ENCODE assay signal across 9 cellular contexts in genomic region chr6:163404825-163405265, GRCh38. TPM values are rescaled to one million over a fixed set of nuclear protein-coding genes. Genes with fewer than 3 reads are reported as not detected.
DNase-seq lines count a peak whose midpoint lies in the region; ATAC-seq and TF ChIP-seq lines count a peak whose summit lies in the region.
"Had no signal": no experiment of that assay in that cellular context is flagged by ENCODE, and none has a peak within 500 bp of the region (broad histone marks: within the 10 kb centered on the region; RNA-seq: fewer than 3 reads in every experiment).

No MANE protein-coding gene starts in this region.

- ATAC-seq in CD8-positive, alpha-beta T cell, result no peak
- no peak for ATAC-seq in GM21515 (IDR thresholded peaks at IDR 0.05; ENCODE audit: unreplicated experiment)

- no peaks in the 10 kb centered on the region for H3K27me3 Mint-ChIP-seq in CD8-positive, alpha-beta T cell (ENCODE audit: low read depth)

- H3K9me3 ChIP-seq in skeletal muscle tissue (ENCODE audit: control insufficient read depth in 3 of 3, low read length in 3 of 3), result no peaks in the 10 kb centered on the region
- no peaks in the 10 kb centered on the region for H3K9me3 ChIP-seq in CD8-positive, alpha-beta T cell (ENCODE audit: low read length)
- no peaks in the 10 kb centered on the region for H3K9me3 ChIP-seq in A673 (ENCODE audit: low read depth, low read length, poor library complexity, severe bottlenecking)

- TF ChIP-seq CTCF in choroid plexus epithelial cell (conservative IDR thresholded peaks at IDR 0.05; ENCODE audit: low read depth, low read length) (no peak), A673 (conservative IDR thresholded peaks at IDR 0.05; ENCODE audit: low read depth, low read length) (no peak)
- no peak for TF ChIP-seq CTCF in CD8-positive, alpha-beta T cell (IDR thresholded peaks at IDR 0.05)

- peaks cover 19 to 30% (median 26%) of the 10 kb centered on the region in 3 donors for H3K4me1 ChIP-seq in skeletal muscle tissue (ENCODE audit: control insufficient read depth in 3 of 3, insufficient read depth in 3 of 3, low read length in 3 of 3)
- H3K4me1 ChIP-seq in CD8-positive, alpha-beta T cell (ENCODE audit: insufficient read depth, low read length), result peaks cover 15% of the 10 kb centered on the region
- H3K4me1 ChIP-seq in A673 (ENCODE audit: insufficient read depth, low read length, poor library complexity, severe bottlenecking), result no peaks in the 10 kb centered on the region

- no peak overlapping the region for H3K4me3 Mint-ChIP-seq in CD8-positive, alpha-beta T cell

- H3K27ac Mint-ChIP-seq in CD8-positive, alpha-beta T cell, result no peak overlapping the region

- intact Hi-C loops in CD8-positive, alpha-beta T cell (cut with DNase I, micrococcal nuclease), result no loop called here
- intact Hi-C loops in A673 (cut with micrococcal nuclease; ENCODE audit: unreplicated experiment), result no loop called here

- H3K27ac ChIP-seq in layer of hippocampus (ENCODE audit: low read depth, low read length) (peak overlapping the region; percentile 95), skeletal muscle tissue (ENCODE audit: low read depth, low read length) (peak overlapping the region; percentile 93), A673 (ENCODE audit: low read depth, low read length, poor library complexity, severe bottlenecking) (no peak overlapping the region)
- no peak overlapping the region for H3K27ac ChIP-seq in CD8-positive, alpha-beta T cell (ENCODE audit: low read depth, low read length)

- peak overlapping the region; percentile 84 to 90 (median 85) for H3K9ac ChIP-seq in skeletal muscle tissue (ENCODE audit: low read depth in 1 of 3, low read length in 3 of 3)

- POLR2A ChIA-PET in CD8-positive, alpha-beta T cell (lab: Charles Lee), result no interaction called here
- POLR2A ChIA-PET in A673 (lab: Charles Lee; ENCODE audit: low non-redundant PET), result no interaction called here

- no peaks in the 10 kb centered on the region for H3K9me3 Mint-ChIP-seq in CD8-positive, alpha-beta T cell

- H3K36me3 ChIP-seq in skeletal muscle tissue (ENCODE audit: control insufficient read depth in 3 of 3, insufficient read depth in 3 of 3, low read length in 3 of 3) (no peaks in the 10 kb centered on the region), A673 (ENCODE audit: insufficient read depth, low read length, poor library complexity, severe bottlenecking) (no peaks in the 10 kb centered on the region)
- no peaks in the 10 kb centered on the region for H3K36me3 ChIP-seq in CD8-positive, alpha-beta T cell (ENCODE audit: insufficient read depth, low read length)

- CTCF ChIA-PET in CD8-positive, alpha-beta T cell (lab: Charles Lee), result interaction anchor here (1.3 to 1.4 kb wide), 2 partner anchors 11 to 12 kb away, joined by 3 to 4 read pairs; no protein-coding TSS in a partner anchor
- CTCF ChIA-PET in A673 (lab: Charles Lee), result no interaction called here

- H3K36me3 Mint-ChIP-seq in CD8-positive, alpha-beta T cell, result no peaks in the 10 kb centered on the region

- peak; percentile 31 for DNase-seq in KBM-7
- DNase-seq in choroid plexus epithelial cell (ENCODE audit: low read depth), result peak; percentile 74
- no peak for DNase-seq in CD8-positive, alpha-beta T cell
- no peak for DNase-seq in A673 (ENCODE audit: low spot score)
- DNase-seq in NCI-H1092 treated with DMSO at 0.1 percent for 48 hours (lab: John Stamatoyannopoulos, UW), result no peak
- DNase-seq: DMS79 treated with DMSO at 0.1 percent for 48 hours had no signal

- no TSS peak for BruUV-seq in A673 (replicated peaks; lab: Mats Ljungman, UMichigan)

- peaks cover 12% of the 10 kb centered on the region for H3K4me1 Mint-ChIP-seq in CD8-positive, alpha-beta T cell (ENCODE audit: low read depth)

- H3K4me3 ChIP-seq in choroid plexus epithelial cell (ENCODE audit: low read depth, low read length) (no peak overlapping the region), skeletal muscle tissue (ENCODE audit: low read length in 3 of 3) (peak overlapping the region in 1 of 3 donors; percentile 14), A673 (ENCODE audit: low read depth, low read length, poor library complexity, severe bottlenecking) (no peak overlapping the region)
- H3K4me3 ChIP-seq in CD8-positive, alpha-beta T cell (ENCODE audit: low read depth, low read length), result no peak overlapping the region

- in situ Hi-C loops in KBM-7 (cut with MboI; ENCODE audit: low pct_unique_long_range_greater_than_20kb, low sequenced_read_pairs), result no loop called here

- H3K27me3 ChIP-seq in layer of hippocampus (ENCODE audit: control insufficient read depth, insufficient read depth, low read length), result no peaks in the 10 kb centered on the region
- H3K27me3 ChIP-seq in skeletal muscle tissue (ENCODE audit: control insufficient read depth in 3 of 3, insufficient read depth in 3 of 3, low read length in 3 of 3), result no peaks in the 10 kb centered on the region
- no peaks in the 10 kb centered on the region for H3K27me3 ChIP-seq in CD8-positive, alpha-beta T cell (ENCODE audit: insufficient read depth, low read length)
- no peaks in the 10 kb centered on the region for H3K27me3 ChIP-seq in A673 (replicated peaks; ENCODE audit: insufficient read depth, low read depth, low read length, poor library complexity)

RNA-seq across cellular contexts. Expression of gene QKI, which starts 9.7 kb away (rescaled TPM):
- 274 TPM for total RNA-seq in skeletal muscle tissue
- 10 to 100 TPM; 67.4 to 70.9 TPM for total RNA-seq in CD8-positive, alpha-beta T cell
- total RNA-seq in A673 (2021), result 128 and 131 TPM in 2 replicates

Comparison
In these comparisons a context has a peak if more than half of its experiments do, and no peak if none do; other contexts are left out.
1. DNase-seq: peak in KBM-7 (single experiment) and choroid plexus epithelial cell (single experiment); none in CD8-positive, alpha-beta T cell (0 of 7), A673 (single experiment) and NCI-H1092 treated with DMSO at 0.1 percent for 48 hours (single experiment).
2. H3K27ac ChIP-seq: peak in layer of hippocampus (single experiment) and skeletal muscle tissue (single experiment); none in CD8-positive, alpha-beta T cell (single experiment) and A673 (single experiment).